8 cellular contexts compared by ENCODE assay signal in genomic region chr3:69385723-69386483, GRCh38. TPM values are rescaled to one million over a fixed set of nuclear protein-coding genes. Genes with fewer than 3 reads are reported as not detected.
DNase-seq lines count a peak whose midpoint lies in the region; ATAC-seq, FAIRE-seq and TF ChIP-seq lines count a peak whose summit lies in the region.

Gene FRMD4B (minus strand): TSS chr3:69386088. CDS start chr3:69385989, 99 bp downstream.

- H3K36me3 ChIP-seq in astrocyte (ENCODE audit: insufficient read depth, low read length) (no peaks in the 10 kb centered on the region), left ventricle myocardium inferior (no peaks in the 10 kb centered on the region), osteoblast (ENCODE audit: insufficient read depth, low read length) (no peaks in the 10 kb centered on the region)

- H3K27me3 Mint-ChIP-seq in astrocyte (ENCODE audit: low read depth, unreplicated experiment): peaks cover 5% of the 10 kb centered on the region

- H3K4me3 Mint-ChIP-seq in astrocyte (ENCODE audit: unreplicated experiment): peak within 1 kb of the TSS; percentile 80

- H3K27ac ChIP-seq in astrocyte (ENCODE audit: low read depth, low read length): no peak within 1 kb of the TSS
- peak within 1 kb of the TSS; percentile 86 for H3K27ac ChIP-seq in left ventricle myocardium inferior (replicated peaks)
- no peak within 1 kb of the TSS for H3K27ac ChIP-seq in osteoblast (ENCODE audit: low read depth, low read length)

- no peak for FAIRE-seq in astrocyte (lab: Jason Lieb, UNC)

- H3K4me3 ChIP-seq in astrocyte (ENCODE audit: insufficient read depth, low read depth, low read length) (peak within 1 kb of the TSS; percentile 52), left ventricle myocardium inferior (peak within 1 kb of the TSS; percentile 79), osteoblast (ENCODE audit: insufficient read depth, low read length) (peak within 1 kb of the TSS; percentile 71)

- DNase-seq in NCI-H1092 (lab: John Stamatoyannopoulos, UW): peak; percentile 1
- no peak for DNase-seq in NCI-H1092 treated with DMSO at 0.1 percent for 48 hours (lab: John Stamatoyannopoulos, UW)
- DNase-seq in NCI-H460 (ENCODE audit: extremely low read depth, low read depth): peak; percentile 25
- peak; percentile 8 for DNase-seq in astrocyte (ENCODE audit: low read depth)
- DNase-seq in left ventricle myocardium inferior: peak; percentile 85
- DNase-seq in osteoblast (ENCODE audit: insufficient read length, low spot score, missing footprints): peak; percentile 89
- no peak for DNase-seq in MV-4-11 (lab: John Stamatoyannopoulos, UW)

- H3K4me1 Mint-ChIP-seq in astrocyte (ENCODE audit: low read depth, unreplicated experiment): peaks cover 11% of the 10 kb centered on the region

- H3K9ac ChIP-seq in astrocyte (ENCODE audit: low read length): no peak within 1 kb of the TSS

- H3K4me1 ChIP-seq in astrocyte (ENCODE audit: insufficient read depth, low read length): peaks cover 10% of the 10 kb centered on the region
- peaks cover 51% of the 10 kb centered on the region for H3K4me1 ChIP-seq in left ventricle myocardium inferior
- peaks cover 4% of the 10 kb centered on the region for H3K4me1 ChIP-seq in osteoblast (ENCODE audit: insufficient read depth, low read length)

- peak within 1 kb of the TSS; percentile 91 for H3K4me2 ChIP-seq in astrocyte (ENCODE audit: low read length)
- peak within 1 kb of the TSS; percentile 84 for H3K4me2 ChIP-seq in osteoblast (ENCODE audit: insufficient read depth, low read length)

- H3K27me3 ChIP-seq in astrocyte (ENCODE audit: insufficient read depth, low read length): peaks cover 31% of the 10 kb centered on the region
- H3K27me3 ChIP-seq in left ventricle myocardium inferior (ENCODE audit: low read depth): peaks cover 5% of the 10 kb centered on the region
- H3K27me3 ChIP-seq in osteoblast (ENCODE audit: insufficient read depth, low read length): peaks cover 29% of the 10 kb centered on the region

- H3K9me3 ChIP-seq in astrocyte (ENCODE audit: insufficient read depth, low read depth, low read length) (no peaks in the 10 kb centered on the region), left ventricle myocardium inferior (replicated peaks) (no peaks in the 10 kb centered on the region), osteoblast (ENCODE audit: low read depth, low read length) (no peaks in the 10 kb centered on the region)

- peak within 1 kb of the TSS; percentile 38 for H3K27ac Mint-ChIP-seq in astrocyte (ENCODE audit: unreplicated experiment)

- H2AFZ ChIP-seq in astrocyte (ENCODE audit: low read depth, low read length) (peak within 1 kb of the TSS; percentile 71), osteoblast (ENCODE audit: low read length) (peak within 1 kb of the TSS; percentile 46)

- H3K36me3 Mint-ChIP-seq in astrocyte (ENCODE audit: low read depth, unreplicated experiment): peaks cover 2% of the 10 kb centered on the region

- intact Hi-C loops in left ventricle myocardium inferior (cut with micrococcal nuclease): no loop called here

- H3K79me2 ChIP-seq in astrocyte (ENCODE audit: insufficient read depth, low read length): no peaks in the 10 kb centered on the region
- H3K79me2 ChIP-seq in osteoblast (ENCODE audit: insufficient read depth, low read length): no peaks in the 10 kb centered on the region

- TF ChIP-seq CTCF in astrocyte (IDR thresholded peaks at IDR 0.05; ENCODE audit: insufficient read depth, low read depth, low read length) (no peak), left ventricle myocardium inferior (IDR thresholded peaks at IDR 0.05; ENCODE audit: borderline replicate concordance) (peak; percentile 48), osteoblast (IDR thresholded peaks at IDR 0.05; ENCODE audit: extremely low read depth, low read depth, low read length) (no peak)

- ATAC-seq in HG03460 (IDR thresholded peaks at IDR 0.05; ENCODE audit: unreplicated experiment): no peak

- no peaks in the 10 kb centered on the region for H3K9me3 Mint-ChIP-seq in astrocyte (ENCODE audit: unreplicated experiment)

- H4K20me1 ChIP-seq in astrocyte (ENCODE audit: insufficient read depth, low read length) (no peaks in the 10 kb centered on the region), osteoblast (ENCODE audit: insufficient read depth, low read length) (no peaks in the 10 kb centered on the region)

RNA-seq across cellular contexts. Expression of gene FRMD4B, which starts in this region (rescaled TPM):
- total RNA-seq in NCI-H460 (2014; rRNA removed; shearing (Covaris generic)): 17.8 and 21.1 TPM in 2 replicates
- 7.9 and 11.8 TPM in 2 replicates for polyA plus RNA-seq in NCI-H460 (2014; cell fraction: nucleus; rRNA removed)
- 9.2 and 9.9 TPM in 2 replicates for total RNA-seq in astrocyte
- 16.1 TPM for total RNA-seq in left ventricle myocardium inferior
- 0.72 and 0.88 TPM in 2 replicates for total RNA-seq in osteoblast

Comparison
In these comparisons a context has a peak if more than half of its experiments do, and no peak if none do; other contexts are left out.
1. DNase-seq: peak in NCI-H1092 (single experiment), NCI-H460 (single experiment), astrocyte (single experiment) and left ventricle myocardium inferior (single experiment); none in NCI-H1092 treated with DMSO at 0.1 percent for 48 hours (single experiment) and MV-4-11 (single experiment).
2. Peak in DNase-seq, H3K4me3 ChIP-seq and H3K4me2 ChIP-seq in osteoblast; RNA of the gene not detected or under 1 TPM.
3. Peak in every context shown above with its lines, with median percentiles within 50 percentile points of each other: H3K4me3 ChIP-seq.